Comparison of ENCODE assay signal across 26 cellular contexts in the genomic region with DNA sequence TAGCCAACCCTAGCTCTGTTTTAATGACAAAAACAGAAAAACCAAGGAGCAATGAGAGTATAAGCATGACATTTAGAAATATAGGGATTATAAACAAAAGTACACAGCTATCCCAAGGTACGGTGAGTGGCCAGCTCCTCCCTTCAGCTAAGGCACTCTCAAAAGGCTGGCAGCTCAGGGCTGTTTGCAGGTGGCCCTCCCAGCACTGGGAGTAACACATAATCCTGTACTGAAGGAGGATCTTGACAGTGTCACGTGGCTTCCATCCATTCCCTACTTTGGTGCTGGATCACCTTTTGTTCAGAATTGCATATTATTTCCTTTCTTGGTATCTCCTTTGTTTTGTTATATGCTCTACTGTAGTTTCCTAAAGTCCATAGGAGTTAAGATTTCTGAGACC.
"Had no signal": no experiment of that assay in that cellular context is flagged by ENCODE, and none has a peak within 500 bp of the region (broad histone marks: within the 10 kb centered on the region; RNA-seq: fewer than 3 reads in every experiment).

No MANE protein-coding gene starts in this region.

- H3K4me1 ChIP-seq: ascending aorta, breast epithelium, colonic mucosa had no signal

- H3K27ac ChIP-seq: ascending aorta, breast epithelium, cardiac muscle cell, colonic mucosa, epithelial cell of prostate had no signal

- ATAC-seq: activated naive CD4-positive, alpha-beta T cell treated with anti-CD3 and anti-CD28 coated beads, Interleukin-2, amount 50 U/mL, for 72 hours; activated T-cell treated with anti-CD3 and anti-CD28 coated beads, Interleukin-2, amount 50 U/mL, for 72 hours had no signal

- H3K36me3 ChIP-seq: ascending aorta, breast epithelium, cardiac muscle cell, colonic mucosa had no signal

- DNase-seq: activated CD4-positive, alpha-beta memory T cell treated with anti-CD3 and anti-CD28 coated beads, Interleukin-2, amount 10 ng/mL, durations not matched to agents 7 days and 5 days; activated CD4-positive, alpha-beta T cell treated with anti-CD3 and anti-CD28 coated beads for 1 hour; activated CD4-positive, alpha-beta T cell treated with anti-CD3 and anti-CD28 coated beads for 4 hours; activated CD4-positive, alpha-beta T cell treated with anti-CD3 and anti-CD28 coated beads, Interleukin-2, amount 10 ng/mL, durations not matched to agents 7 days and 5 days; activated CD4-positive, alpha-beta T cell treated with anti-CD3 and anti-CD28 coated beads, Interleukin-2, amount 50 U/mL, for 4 hours; activated CD8-positive, alpha-beta memory T cell treated with anti-CD3 and anti-CD28 coated beads, Interleukin-2, amount 50 U/mL, for 48 hours; activated gamma-delta T cell; activated naive CD4-positive, alpha-beta T cell; activated naive CD4-positive, alpha-beta T cell treated with anti-CD3 and anti-CD28 coated beads, Interleukin-2, amount 10 ng/mL, durations not matched to agents 7 days and 5 days; activated naive CD8-positive, alpha-beta T cell treated with anti-CD3 and anti-CD28 coated beads, Interleukin-2, amount 10 ng/mL, durations not matched to agents 7 days and 5 days; activated T-cell treated with anti-CD3 and anti-CD28 coated beads for 4 hours; activated T-cell treated with anti-CD3 and anti-CD28 coated beads, Interleukin-2, amount 50 U/mL, for 24 hours; activated T-cell treated with anti-CD3 and anti-CD28 coated beads, Interleukin-2, amount 50 U/mL, for 72 hours; central memory CD4-positive, alpha-beta T cell; cerebellar nuclear complex; colonic mucosa; effector CD8-positive, alpha-beta T cell; foreskin fibroblast; head of caudate nucleus; T-helper 1 cell; T-helper 2 cell had no signal

- H3K9me3 ChIP-seq: ascending aorta, breast epithelium, colonic mucosa had no signal

- H3K27me3 ChIP-seq: ascending aorta, breast epithelium, cardiac muscle cell, colonic mucosa had no signal

- H3K4me3 ChIP-seq: ascending aorta, breast epithelium, cardiac muscle cell, colonic mucosa had no signal
